Comparison of ENCODE assay signal across 11 cellular contexts in genomic region chr9:115006660-115007059, GRCh38.
DNase-seq lines count a peak whose midpoint lies in the region; ATAC-seq and TF ChIP-seq lines count a peak whose summit lies in the region.
"Had no signal": no experiment of that assay in that cellular context is flagged by ENCODE, and none has a peak within 500 bp of the region (broad histone marks: within the 10 kb centered on the region; RNA-seq: fewer than 3 reads in every experiment).

No MANE protein-coding gene starts in this region.

- no peak overlapping the region for H3K4me3 ChIP-seq in AG04449 (ENCODE audit: low read depth, low read length)
- H3K4me3 ChIP-seq in Karpas-422 (ENCODE audit: low read length) = no peak overlapping the region
- H3K4me3 ChIP-seq in coronary artery = no peak overlapping the region
- H3K4me3 ChIP-seq in thyroid gland (replicated peaks in 1 of 3) = no peak overlapping the region

- H3K36me3 ChIP-seq in Karpas-422 (ENCODE audit: insufficient read depth, low read length) (no peaks in the 10 kb centered on the region), thyroid gland (no peaks in the 10 kb centered on the region)

- no peaks in the 10 kb centered on the region for H3K9me3 Mint-ChIP-seq in activated CD4-positive, alpha-beta T cell treated with anti-CD3 and anti-CD28 coated beads, Interleukin-2, amount 10 ng/mL, durations not matched to agents 7 days and 5 days

- POLR2A ChIA-PET in AG04449 (lab: Yijun Ruan, JAX) = interaction anchor here (0.7 kb wide), 1 partner anchor 8 kb away, joined by 3 read pairs; no protein-coding TSS in a partner anchor
- POLR2A ChIA-PET in activated CD4-positive, alpha-beta T cell treated with anti-CD3 and anti-CD28 coated beads, Interleukin-2, amount 10 ng/mL, durations not matched to agents 7 days and 5 days (lab: Charles Lee) = interaction anchor here (0.6 kb wide), 1 partner anchor 76 kb away, joined by 3 read pairs; no protein-coding TSS in a partner anchor

- H3K79me2 ChIP-seq in Karpas-422 (ENCODE audit: low read length) = no peaks in the 10 kb centered on the region

- intact Hi-C loops in thyroid gland (cut with DNase I) = no loop called here

- DNase-seq in AG04449 (ENCODE audit: low read depth, low spot score) = peak; percentile 72
- peak; percentile 96 for DNase-seq in ELR (ENCODE audit: low read depth)
- DNase-seq in activated CD4-positive, alpha-beta T cell treated with anti-CD3 and anti-CD28 coated beads, Interleukin-2, amount 10 ng/mL, durations not matched to agents 7 days and 5 days = no peak
- DNase-seq in foreskin keratinocyte = peak; percentile 51 to 70
- DNase-seq in Karpas-422 = no peak
- DNase-seq in coronary artery (ENCODE audit: low spot score) = no peak
- DNase-seq in thyroid gland = no peak
- DNase-seq: islet precursor cell, NCI-H1436 treated with DMSO at 0.1 percent for 48 hours, Right ventricle myocardium superior had no signal

- WGBS in thyroid gland, 2 donors = 96% methylated on average over 3 of the region's 3 CpGs

- H3K36me3 Mint-ChIP-seq in activated CD4-positive, alpha-beta T cell treated with anti-CD3 and anti-CD28 coated beads, Interleukin-2, amount 10 ng/mL, durations not matched to agents 7 days and 5 days (ENCODE audit: low read depth) = peaks cover 13% of the 10 kb centered on the region

- TF ChIP-seq POLR2A in thyroid gland (IDR thresholded peaks at IDR 0.05) = no peak

- H3K4me1 Mint-ChIP-seq in activated CD4-positive, alpha-beta T cell treated with anti-CD3 and anti-CD28 coated beads, Interleukin-2, amount 10 ng/mL, durations not matched to agents 7 days and 5 days = peaks cover 54% of the 10 kb centered on the region

- peak; percentile 19 for ATAC-seq in foreskin keratinocyte
- no peak for ATAC-seq in GM18858 (IDR thresholded peaks at IDR 0.05; ENCODE audit: unreplicated experiment)

- no peak for TF ChIP-seq CTCF in AG04449 (IDR thresholded peaks at IDR 0.05; ENCODE audit: insufficient read depth, low read length, missing control alignments)
- TF ChIP-seq CTCF in foreskin keratinocyte (conservative IDR thresholded peaks at IDR 0.05) = no peak
- TF ChIP-seq CTCF in coronary artery (IDR thresholded peaks at IDR 0.05) = no peak
- no peak for TF ChIP-seq CTCF in thyroid gland (IDR thresholded peaks at IDR 0.05)

- H4K20me1 ChIP-seq in Karpas-422 (ENCODE audit: insufficient read depth, low read depth, low read length) = no peaks in the 10 kb centered on the region

- H3K4me1 ChIP-seq in foreskin keratinocyte (no peaks in the 10 kb centered on the region), Karpas-422 (ENCODE audit: low read length) (peaks cover 9% of the 10 kb centered on the region), thyroid gland (peaks cover 6 to 10% of the 10 kb centered on the region in 2 donors)

- peak overlapping the region; percentile 42 for H3K27ac Mint-ChIP-seq in activated CD4-positive, alpha-beta T cell treated with anti-CD3 and anti-CD28 coated beads, Interleukin-2, amount 10 ng/mL, durations not matched to agents 7 days and 5 days

- no peak overlapping the region for H3K4me3 Mint-ChIP-seq in activated CD4-positive, alpha-beta T cell treated with anti-CD3 and anti-CD28 coated beads, Interleukin-2, amount 10 ng/mL, durations not matched to agents 7 days and 5 days

- peaks cover 2% of the 10 kb centered on the region for H3K27me3 Mint-ChIP-seq in activated CD4-positive, alpha-beta T cell treated with anti-CD3 and anti-CD28 coated beads, Interleukin-2, amount 10 ng/mL, durations not matched to agents 7 days and 5 days

- no peak overlapping the region for H3K27ac ChIP-seq in foreskin keratinocyte
- H3K27ac ChIP-seq in Karpas-422 (ENCODE audit: low read length) = no peak overlapping the region
- H3K27ac ChIP-seq in coronary artery = no peak overlapping the region
- no peak overlapping the region for H3K27ac ChIP-seq in thyroid gland

- H3K9me3 ChIP-seq in Karpas-422 (ENCODE audit: low read length) (no peaks in the 10 kb centered on the region), thyroid gland (no peaks in the 10 kb centered on the region)

- no peak overlapping the region for H3K9ac ChIP-seq in Karpas-422 (ENCODE audit: low read length)

- H2AFZ ChIP-seq in Karpas-422 (ENCODE audit: low read length) = no peak overlapping the region

- CTCF ChIA-PET in AG04449 (lab: Yijun Ruan, JAX) = interaction anchor here (1.1 to 17.6 kb wide), 12 partner anchors 8 to 601 kb away, joined by 3 to 280 read pairs (median 8); partner anchors contain the start of gene TEX48
- CTCF ChIA-PET in activated CD4-positive, alpha-beta T cell treated with anti-CD3 and anti-CD28 coated beads, Interleukin-2, amount 10 ng/mL, durations not matched to agents 7 days and 5 days (lab: Charles Lee) = interaction anchor here (0.7 to 3.0 kb wide), 12 partner anchors 10 to 392 kb away, joined by 3 to 9 read pairs (median 3); no protein-coding TSS in a partner anchor

- H3K9me2 ChIP-seq in Karpas-422 (replicated peaks; ENCODE audit: insufficient read depth, low read length) = no peaks in the 10 kb centered on the region

- no peak overlapping the region for H3K4me2 ChIP-seq in Karpas-422 (ENCODE audit: low read depth, low read length, poor library complexity, severe bottlenecking)

- peaks cover 3% of the 10 kb centered on the region for H3K27me3 ChIP-seq in foreskin keratinocyte
- H3K27me3 ChIP-seq in Karpas-422 (ENCODE audit: low read length) = no peaks in the 10 kb centered on the region
- H3K27me3 ChIP-seq in thyroid gland = no peaks in the 10 kb centered on the region

Comparison
In these comparisons a context has a peak if more than half of its experiments do, and no peak if none do; other contexts are left out.
1. DNase-seq: peak in AG04449 (single experiment), ELR (single experiment) and foreskin keratinocyte (2 of 2); none in activated CD4-positive, alpha-beta T cell treated with anti-CD3 and anti-CD28 coated beads, Interleukin-2, amount 10 ng/mL, durations not matched to agents 7 days and 5 days (single experiment), Karpas-422 (single experiment), coronary artery (single experiment) and thyroid gland (0 of 2).